In the genomic region with DNA sequence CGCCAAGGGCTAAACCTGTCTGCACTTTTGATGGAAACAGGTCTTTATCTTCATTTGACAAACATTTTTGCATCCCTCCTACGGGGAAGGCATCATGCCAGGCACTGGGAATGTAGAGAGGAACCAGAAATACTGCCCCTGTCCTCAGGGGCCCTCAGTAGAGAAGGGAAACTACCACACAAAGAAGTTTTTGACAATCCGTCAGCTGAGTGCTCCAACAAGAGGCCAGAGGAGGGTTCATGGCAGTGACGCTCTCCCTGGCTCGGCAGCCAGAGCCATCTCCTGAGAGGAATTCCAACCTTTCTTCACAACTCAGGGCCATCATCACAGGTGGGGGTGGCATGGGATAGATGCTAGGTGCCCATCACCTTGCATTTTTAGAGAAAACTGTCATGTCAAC, we compare ENCODE assay signal across 23 cellular contexts.
DNase-seq lines count a peak whose midpoint lies in the region; ATAC-seq, FAIRE-seq and TF ChIP-seq lines count a peak whose summit lies in the region.
"Had no signal": no experiment of that assay in that cellular context is flagged by ENCODE, and none has a peak within 500 bp of the region (broad histone marks: within the 10 kb centered on the region; RNA-seq: fewer than 3 reads in every experiment).

No MANE protein-coding gene starts in this region.

- H3K27ac ChIP-seq in right lobe of liver (no peak overlapping the region), HepG2 (ENCODE audit: extremely low read length, insufficient read depth, low read length) (no peak overlapping the region), left lung (peak overlapping the region in 1 of 2 donors; percentile 60)
- H3K27ac ChIP-seq: PC-9, thoracic aorta had no signal

- 0% methylated on average over 1 of the region's 5 CpGs for WGBS in right lobe of liver (ENCODE audit: insufficient coverage, low coverage, low lambda C conversion rate, missing lambda C conversion rate)
- WGBS in HepG2 (ENCODE audit: low lambda C conversion rate), result 7% methylated on average over 2 of the region's 5 CpGs

- no peak for FAIRE-seq in HepG2 (lab: Jason Lieb, UNC)

- TF ChIP-seq CTCF in right lobe of liver (IDR thresholded peaks at IDR 0.05) (no peak), HepG2 (CRISPR knock-in tag; IDR thresholded peaks at IDR 0.05) (no peak), left lung (IDR thresholded peaks at IDR 0.05) (no peak)

- no peak overlapping the region for H3K9ac ChIP-seq in HepG2 (ENCODE audit: insufficient read depth, low read depth, low read length)

- no peak for TF ChIP-seq RAD21 in HepG2 (CRISPR knock-in tag; IDR thresholded peaks at IDR 0.05)

- in situ Hi-C loops in HepG2 (cut with HindIII; ENCODE audit: extremely low pct_ligation_motif_present, low pct_unique_long_range_greater_than_20kb), result no loop called here
- in situ Hi-C loops in SK-MEL-5 (cut with HindIII; ENCODE audit: low pct_unique_long_range_greater_than_20kb, low sequenced_read_pairs), result no loop called here

- peak; percentile 34 to 67 (median 57) for ATAC-seq in right lobe of liver
- no peak for ATAC-seq in HepG2
- peak; percentile 26 for ATAC-seq in left lung
- ATAC-seq in GM19397 (IDR thresholded peaks at IDR 0.05; ENCODE audit: unreplicated experiment), result no peak
- no peak for ATAC-seq in esophagus mucosa
- no peak for ATAC-seq in HG03457 (IDR thresholded peaks at IDR 0.05; ENCODE audit: unreplicated experiment)
- ATAC-seq: activated CD4-positive, CD25-positive, alpha-beta regulatory T cell treated with anti-CD3 and anti-CD28 coated beads, Interleukin-2, amount 50 U/mL, for 24 hours; activated CD8-positive, alpha-beta memory T cell treated with anti-CD3 and anti-CD28 coated beads, Interleukin-2, amount 10 ng/mL, durations not matched to agents 7 days and 5 days had no signal

- CTCF ChIA-PET in HepG2 (lab: Yijun Ruan, JAX; ENCODE audit: low intra/inter-chr PET ratio, low total read pairs), result no interaction called here

- no peak for TF ChIP-seq POLR2A in right lobe of liver (IDR thresholded peaks at IDR 0.05)
- TF ChIP-seq POLR2A in HepG2 (IDR thresholded peaks at IDR 0.05; ENCODE audit: insufficient read depth in 1 of 2, low read depth in 2 of 2, low read length in 2 of 2), result no peak

- H3K4me1 ChIP-seq in right lobe of liver (peaks cover 0 to 4% (median 0%) of the 10 kb centered on the region in 4 donors), HepG2 (ENCODE audit: insufficient read depth, low read length) (no peaks in the 10 kb centered on the region), left lung (peaks cover 9 to 58% of the 10 kb centered on the region in 2 donors)

- H2AFZ ChIP-seq in HepG2 (ENCODE audit: low read length), result no peak overlapping the region
- H2AFZ ChIP-seq: PC-9 had no signal

- H3K4me2 ChIP-seq in HepG2 (ENCODE audit: low read depth, low read length), result no peak overlapping the region
- H3K4me2 ChIP-seq: PC-9 had no signal

- no peaks in the 10 kb centered on the region for H4K20me1 ChIP-seq in HepG2 (ENCODE audit: insufficient read depth, low read length)

- DNase-seq in right lobe of liver, result no peak
- DNase-seq in HepG2 (ENCODE audit: low spot score), result no peak
- DNase-seq in SK-MEL-5 (ENCODE audit: low read depth, low spot score), result peak; percentile 33
- no peak for DNase-seq in left lung
- DNase-seq in NCI-H510A treated with DMSO at 0.1 percent for 48 hours (lab: John Stamatoyannopoulos, UW), result no peak
- DNase-seq: ACHN; activated CD8-positive, alpha-beta memory T cell treated with anti-CD3 and anti-CD28 coated beads, Interleukin-2, amount 10 ng/mL, durations not matched to agents 7 days and 5 days; CD4-positive, alpha-beta memory T cell; cortex of kidney; DMS53; HFFc6; islet precursor cell; mesenchymal stem cell; NCI-H1105 treated with DMSO at 0.1 percent for 48 hours; NCI-H524 treated with DMSO at 0.1 percent for 48 hours; PC-9; stimulated activated CD4-positive, alpha-beta T cell treated with anti-CD3 and anti-CD28 coated beads, Interleukin-15, amount 100 ng/mL, for 24 hours; T-helper 9 cell had no signal

- no peaks in the 10 kb centered on the region for H3K36me3 ChIP-seq in right lobe of liver
- no peaks in the 10 kb centered on the region for H3K36me3 ChIP-seq in HepG2 (replicated peaks in 1 of 2; ENCODE audit: control insufficient read depth in 1 of 2, insufficient read depth in 2 of 2, low read length in 2 of 2)
- H3K36me3 ChIP-seq in left lung, result no peaks in the 10 kb centered on the region
- H3K36me3 ChIP-seq: thoracic aorta had no signal

- BruUV-seq in HepG2 (replicated peaks; lab: Mats Ljungman, UMichigan), result no TSS peak

- no peak overlapping the region for H3K4me3 ChIP-seq in right lobe of liver
- H3K4me3 ChIP-seq in HepG2 (replicated peaks in 1 of 3; ENCODE audit: insufficient read depth in 1 of 3, low read depth in 2 of 3, low read length in 3 of 3), result no peak overlapping the region
- no peak overlapping the region for H3K4me3 ChIP-seq in left lung
- H3K4me3 ChIP-seq: PC-9, thoracic aorta had no signal

- POLR2A ChIA-PET in HepG2 (lab: Yijun Ruan, JAX), result no interaction called here

- TF ChIP-seq EP300 in HepG2 (IDR thresholded peaks at IDR 0.05; ENCODE audit: low read depth in 2 of 2, low read length in 2 of 2), result no peak
- TF ChIP-seq EP300 in HepG2 (CRISPR knock-in tag; IDR thresholded peaks at IDR 0.05; ENCODE audit: borderline replicate concordance), result no peak

- H3K27me3 ChIP-seq in right lobe of liver (no peaks in the 10 kb centered on the region), HepG2 (ENCODE audit: control insufficient read depth in 1 of 2, insufficient read depth in 2 of 2, low read length in 2 of 2) (peaks cover 1 to 10% of the 10 kb centered on the region in 2 experiments; a peak in 2 of 5 replicates), left lung (no peaks in the 10 kb centered on the region)

- H3K9me3 ChIP-seq in right lobe of liver (no peaks in the 10 kb centered on the region), HepG2 (ENCODE audit: low read length) (no peaks in the 10 kb centered on the region), left lung (peaks cover 0 to 7% of the 10 kb centered on the region in 2 donors)
- H3K9me3 ChIP-seq: thoracic aorta had no signal

- no peaks in the 10 kb centered on the region for H3K79me2 ChIP-seq in HepG2 (ENCODE audit: insufficient read depth, low read length)

- intact Hi-C loops in right lobe of liver (cut with DNase I), result no loop called here
- intact Hi-C loops in HepG2 (cut with micrococcal nuclease; ENCODE audit: unreplicated experiment), result no loop called here
- intact Hi-C loops in left lung (cut with DNase I), result no loop called here

TF ChIP-seq in HepG2, 621 proteins besides CTCF, POLR2A, EP300 and RAD21 (continues in another document):
- TF ChIP-seq SMAD1 (CRISPR knock-in tag; IDR thresholded peaks at IDR 0.05; ENCODE audit: borderline replicate concordance, low read depth), result no peak
- no peak for TF ChIP-seq THAP7 (CRISPR knock-in tag; IDR thresholded peaks at IDR 0.05)
- TF ChIP-seq ZNF136 (CRISPR knock-in tag; IDR thresholded peaks at IDR 0.05; ENCODE audit: low read depth), result no peak
- no peak for TF ChIP-seq ARID5B (CRISPR knock-in tag; IDR thresholded peaks at IDR 0.05)
- no peak for TF ChIP-seq MTERF4 (CRISPR knock-in tag; IDR thresholded peaks at IDR 0.05)
- TF ChIP-seq ZNF777 (CRISPR knock-in tag; IDR thresholded peaks at IDR 0.05), result no peak

Comparison
In these comparisons a context has a peak if more than half of its experiments do, and no peak if none do; other contexts are left out.
1. ATAC-seq: peak in right lobe of liver (4 of 4) and left lung (single experiment); none in HepG2 (single experiment), GM19397 (single experiment), esophagus mucosa (single experiment) and HG03457 (single experiment).